In genomic region chr12:101799774-101800173, GRCh38 we compare ENCODE assay signal across 18 cellular contexts.
A peak's percentile ranks its signal among the peaks of the same experiment; 100 is the strongest.
DNase-seq lines count a peak whose midpoint lies in the region; ATAC-seq lines count a peak whose summit lies in the region.
"Had no signal": no experiment of that assay in that cellular context is flagged by ENCODE, and none has a peak within 500 bp of the region (broad histone marks: within the 10 kb centered on the region; RNA-seq: fewer than 3 reads in every experiment).

No MANE protein-coding gene starts in this region.

- no peaks in the 10 kb centered on the region for H3K27me3 Mint-ChIP-seq in activated naive CD8-positive, alpha-beta T cell treated with anti-CD3 and anti-CD28 coated beads, Interleukin-2, amount 50 U/mL, for 24 hours

- H3K36me3 Mint-ChIP-seq in activated naive CD8-positive, alpha-beta T cell treated with anti-CD3 and anti-CD28 coated beads, Interleukin-2, amount 50 U/mL, for 24 hours (ENCODE audit: low read depth): peaks cover 6% of the 10 kb centered on the region

- peak; percentile 81 to 85 for ATAC-seq in activated CD4-positive, CD25-positive, alpha-beta regulatory T cell treated with anti-CD3 and anti-CD28 coated beads, Interleukin-2, amount 50 U/mL, for 24 hours
- ATAC-seq in GM19463 (IDR thresholded peaks at IDR 0.05; ENCODE audit: unreplicated experiment) (peak; percentile 67), HG03342 (IDR thresholded peaks at IDR 0.05; ENCODE audit: unreplicated experiment) (peak; percentile 64), GM21526 (IDR thresholded peaks at IDR 0.05; ENCODE audit: low FRiP score, unreplicated experiment) (no peak), HG02884 (IDR thresholded peaks at IDR 0.05; ENCODE audit: unreplicated experiment) (no peak)
- peak; percentile 78 for ATAC-seq in activated naive CD8-positive, alpha-beta T cell treated with anti-CD3 and anti-CD28 coated beads, Interleukin-2, amount 50 U/mL, for 24 hours
- ATAC-seq: gastroesophageal sphincter had no signal

- no peaks in the 10 kb centered on the region for H3K9me3 Mint-ChIP-seq in activated naive CD8-positive, alpha-beta T cell treated with anti-CD3 and anti-CD28 coated beads, Interleukin-2, amount 50 U/mL, for 24 hours

- no peak overlapping the region for H3K4me3 Mint-ChIP-seq in activated naive CD8-positive, alpha-beta T cell treated with anti-CD3 and anti-CD28 coated beads, Interleukin-2, amount 50 U/mL, for 24 hours

- DNase-seq in activated CD4-positive, CD25-positive, alpha-beta regulatory T cell treated with anti-CD3 and anti-CD28 coated beads, Interleukin-2, amount 50 U/mL, for 72 hours: no peak
- DNase-seq in activated naive CD8-positive, alpha-beta T cell treated with anti-CD3 and anti-CD28 coated beads, Interleukin-2, amount 50 U/mL, for 24 hours: no peak
- no peak for DNase-seq in midbrain (lab: John Stamatoyannopoulos, UW)
- DNase-seq: dermis blood vessel endothelial cell; erythroblast; GOT3; NCI-H1436 treated with DMSO at 0.1 percent for 48 hours; NCI-H345; NK-92 treated with Interleukin-12 subunit alpha and Interleukin-12 subunit beta, amount 100 ng/mL, for 24 hours; nucleus accumbens; RPMI8226; stimulated activated naive CD4-positive, alpha-beta T cell treated with Interleukin-2 at 50 U/mL for 16 hours had no signal

- H3K4me1 Mint-ChIP-seq in activated naive CD8-positive, alpha-beta T cell treated with anti-CD3 and anti-CD28 coated beads, Interleukin-2, amount 50 U/mL, for 24 hours: peaks cover 62% of the 10 kb centered on the region

- H3K27ac Mint-ChIP-seq in activated naive CD8-positive, alpha-beta T cell treated with anti-CD3 and anti-CD28 coated beads, Interleukin-2, amount 50 U/mL, for 24 hours: peak overlapping the region; percentile 76

Comparison
In these comparisons a context has a peak if more than half of its experiments do, and no peak if none do; other contexts are left out.
1. ATAC-seq: peak in activated CD4-positive, CD25-positive, alpha-beta regulatory T cell treated with anti-CD3 and anti-CD28 coated beads, Interleukin-2, amount 50 U/mL, for 24 hours (2 of 2), GM19463 (single experiment), HG03342 (single experiment) and activated naive CD8-positive, alpha-beta T cell treated with anti-CD3 and anti-CD28 coated beads, Interleukin-2, amount 50 U/mL, for 24 hours (single experiment); none in GM21526 (single experiment) and HG02884 (single experiment).